In the genomic region with DNA sequence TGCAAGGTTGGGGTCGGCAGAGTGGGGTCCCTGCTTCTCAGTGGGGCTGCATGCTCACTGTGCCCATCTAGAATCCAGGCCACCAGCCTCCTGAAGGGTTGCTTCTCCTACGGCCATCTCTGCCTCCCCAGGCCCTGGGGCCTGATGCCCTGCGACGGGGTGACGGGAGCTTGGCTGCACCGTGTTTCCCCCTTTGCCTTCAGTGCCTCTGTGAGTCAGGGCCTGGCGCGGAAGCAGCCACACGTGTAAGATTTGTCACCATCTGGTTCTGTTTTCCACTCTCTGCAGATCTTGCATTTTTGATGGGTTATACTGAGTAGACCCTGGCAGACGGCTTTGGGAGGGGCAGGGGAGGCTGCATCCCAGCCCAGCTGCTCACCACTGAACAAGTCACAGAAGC, we compare ENCODE assay signal across 14 cellular contexts. TPM values are rescaled to one million over a fixed set of nuclear protein-coding genes. Genes with fewer than 3 reads are reported as not detected.
DNase-seq lines count a peak whose midpoint lies in the region; ATAC-seq and TF ChIP-seq lines count a peak whose summit lies in the region.
"Had no signal": no experiment of that assay in that cellular context is flagged by ENCODE, and none has a peak within 500 bp of the region (broad histone marks: within the 10 kb centered on the region; RNA-seq: fewer than 3 reads in every experiment).

No MANE protein-coding gene starts in this region.

- H3K27ac ChIP-seq in coronary artery (no peak overlapping the region), MM.1S (ENCODE audit: low read length) (no peak overlapping the region)
- H3K27ac ChIP-seq: body of pancreas, KMS-11 had no signal

- no peak overlapping the region for H3K27ac Mint-ChIP-seq in activated CD4-positive, alpha-beta T cell treated with anti-CD3 and anti-CD28 coated beads, Interleukin-2, amount 10 ng/mL, durations not matched to agents 7 days and 5 days
- H3K27ac Mint-ChIP-seq: type B pancreatic cell had no signal

- no peak for ATAC-seq in HG03439 (IDR thresholded peaks at IDR 0.05; ENCODE audit: unreplicated experiment)
- ATAC-seq: body of pancreas had no signal

- no peak overlapping the region for H3K4me3 ChIP-seq in coronary artery
- H3K4me3 ChIP-seq in MM.1S (ENCODE audit: low read length) = no peak overlapping the region
- H3K4me3 ChIP-seq: body of pancreas had no signal

- H3K27me3 ChIP-seq in MM.1S (replicated peaks; ENCODE audit: insufficient read depth, low read length) = no peaks in the 10 kb centered on the region
- H3K27me3 ChIP-seq: body of pancreas had no signal

- H3F3A ChIP-seq in MM.1S (ENCODE audit: insufficient read depth, low read length) = no peaks in the 10 kb centered on the region

- H3K36me3 Mint-ChIP-seq in activated CD4-positive, alpha-beta T cell treated with anti-CD3 and anti-CD28 coated beads, Interleukin-2, amount 10 ng/mL, durations not matched to agents 7 days and 5 days (ENCODE audit: low read depth) = no peaks in the 10 kb centered on the region
- H3K36me3 Mint-ChIP-seq: type B pancreatic cell had no signal

- no peaks in the 10 kb centered on the region for H3K9me3 ChIP-seq in MM.1S (replicated peaks; ENCODE audit: insufficient read depth, low read length)
- H3K9me3 ChIP-seq: body of pancreas had no signal

- peaks cover 9% of the 10 kb centered on the region for H3K27me3 Mint-ChIP-seq in activated CD4-positive, alpha-beta T cell treated with anti-CD3 and anti-CD28 coated beads, Interleukin-2, amount 10 ng/mL, durations not matched to agents 7 days and 5 days

- no peaks in the 10 kb centered on the region for H3K4me1 ChIP-seq in MM.1S (ENCODE audit: low read length)
- H3K4me1 ChIP-seq: body of pancreas had no signal

- H3K9me2 ChIP-seq in MM.1S (replicated peaks; ENCODE audit: insufficient read depth, low read length) = no peaks in the 10 kb centered on the region

- H4K20me1 ChIP-seq in MM.1S (ENCODE audit: insufficient read depth, low read length) = no peaks in the 10 kb centered on the region

- TF ChIP-seq CTCF in coronary artery (IDR thresholded peaks at IDR 0.05) = no peak
- TF ChIP-seq CTCF in MM.1S (IDR thresholded peaks at IDR 0.05; ENCODE audit: low read length) = no peak

- no peak overlapping the region for H3K4me3 Mint-ChIP-seq in activated CD4-positive, alpha-beta T cell treated with anti-CD3 and anti-CD28 coated beads, Interleukin-2, amount 10 ng/mL, durations not matched to agents 7 days and 5 days
- H3K4me3 Mint-ChIP-seq: type B pancreatic cell had no signal

- no peak overlapping the region for H2AFZ ChIP-seq in MM.1S (ENCODE audit: low read length)

- no peak overlapping the region for H3K9ac ChIP-seq in MM.1S (ENCODE audit: low read length)
- H3K9ac ChIP-seq: KMS-11 had no signal

- H3K9me3 Mint-ChIP-seq in activated CD4-positive, alpha-beta T cell treated with anti-CD3 and anti-CD28 coated beads, Interleukin-2, amount 10 ng/mL, durations not matched to agents 7 days and 5 days = no peaks in the 10 kb centered on the region
- H3K9me3 Mint-ChIP-seq: type B pancreatic cell had no signal

- H3K4me1 Mint-ChIP-seq in activated CD4-positive, alpha-beta T cell treated with anti-CD3 and anti-CD28 coated beads, Interleukin-2, amount 10 ng/mL, durations not matched to agents 7 days and 5 days = no peaks in the 10 kb centered on the region

- H3K79me2 ChIP-seq in MM.1S (ENCODE audit: low read length) = no peaks in the 10 kb centered on the region

- no peak overlapping the region for H3K4me2 ChIP-seq in MM.1S (ENCODE audit: low read depth, low read length)
- H3K4me2 ChIP-seq: KMS-11 had no signal

- POLR2A ChIA-PET in activated CD4-positive, alpha-beta T cell treated with anti-CD3 and anti-CD28 coated beads, Interleukin-2, amount 10 ng/mL, durations not matched to agents 7 days and 5 days (lab: Charles Lee) = no interaction called here

- H3K36me3 ChIP-seq in MM.1S (replicated peaks; ENCODE audit: insufficient read depth, low read length) = no peaks in the 10 kb centered on the region

- CTCF ChIA-PET in activated CD4-positive, alpha-beta T cell treated with anti-CD3 and anti-CD28 coated beads, Interleukin-2, amount 10 ng/mL, durations not matched to agents 7 days and 5 days (lab: Charles Lee) = no interaction called here

- DNase-seq in AG20443 (ENCODE audit: low spot score) = peak; percentile 91
- peak; percentile 92 for DNase-seq in NCI-H1694 treated with DMSO at 0.1 percent for 48 hours (lab: John Stamatoyannopoulos, UW)
- peak; percentile 72 for DNase-seq in coronary artery (ENCODE audit: low spot score)
- DNase-seq in iris pigment epithelial cell (ENCODE audit: low read depth) = peak; percentile 56
- DNase-seq in activated CD4-positive, alpha-beta T cell treated with anti-CD3 and anti-CD28 coated beads, Interleukin-2, amount 10 ng/mL, durations not matched to agents 7 days and 5 days = no peak
- DNase-seq in MM.1S = no peak
- DNase-seq in NCI-H1105 treated with DMSO at 0.1 percent for 48 hours (lab: John Stamatoyannopoulos, UW) = no peak
- DNase-seq: DND-41, NCI-H2107, T-helper 2 cell had no signal

RNA-seq across cellular contexts. Expression of a gene that starts 7.2 kb away (rescaled TPM):
- not detected for total RNA-seq in activated CD4-positive, alpha-beta T cell treated with anti-CD3 and anti-CD28 coated beads, Interleukin-2, amount 10 ng/mL, durations not matched to agents 7 days and 5 days

Comparison
In these comparisons a context has a peak if more than half of its experiments do, and no peak if none do; other contexts are left out.
1. DNase-seq: peak in AG20443 (single experiment), NCI-H1694 treated with DMSO at 0.1 percent for 48 hours (single experiment), coronary artery (single experiment) and iris pigment epithelial cell (single experiment); none in activated CD4-positive, alpha-beta T cell treated with anti-CD3 and anti-CD28 coated beads, Interleukin-2, amount 10 ng/mL, durations not matched to agents 7 days and 5 days (single experiment), MM.1S (single experiment) and NCI-H1105 treated with DMSO at 0.1 percent for 48 hours (single experiment).